In genomic region chr19:12140545-12141404, GRCh38 we compare ENCODE assay signal across 1 cellular context.
TF ChIP-seq lines count a peak whose summit lies in the region.

No MANE protein-coding gene starts in this region.

TF ChIP-seq in HepG2, 621 proteins besides CTCF, POLR2A, EP300 and RAD21 (continued from another document and continues in another):
- TF ChIP-seq TFE3 (CRISPR knock-in tag; IDR thresholded peaks at IDR 0.05): 0 out of 2 replicates have a peak, but pooled peaks have one; percentile 4
- no peak for TF ChIP-seq ZNF724P (CRISPR knock-in tag; IDR thresholded peaks at IDR 0.05; ENCODE audit: borderline replicate concordance)
- TF ChIP-seq BRCA1 (CRISPR knock-in tag; IDR thresholded peaks at IDR 0.05): no peak
- peak; percentile 62; the same call in 1 of the 2 replicates for TF ChIP-seq MIER3 (CRISPR knock-in tag; IDR thresholded peaks at IDR 0.05; ENCODE audit: borderline replicate concordance)
- no peak; the same call in 1 of the 2 replicates for TF ChIP-seq THAP11 (CRISPR knock-in tag; IDR thresholded peaks at IDR 0.05)
- no peak for TF ChIP-seq ZFAT (CRISPR knock-in tag; conservative IDR thresholded peaks at IDR 0.05)
- TF ChIP-seq, protein P1, sequence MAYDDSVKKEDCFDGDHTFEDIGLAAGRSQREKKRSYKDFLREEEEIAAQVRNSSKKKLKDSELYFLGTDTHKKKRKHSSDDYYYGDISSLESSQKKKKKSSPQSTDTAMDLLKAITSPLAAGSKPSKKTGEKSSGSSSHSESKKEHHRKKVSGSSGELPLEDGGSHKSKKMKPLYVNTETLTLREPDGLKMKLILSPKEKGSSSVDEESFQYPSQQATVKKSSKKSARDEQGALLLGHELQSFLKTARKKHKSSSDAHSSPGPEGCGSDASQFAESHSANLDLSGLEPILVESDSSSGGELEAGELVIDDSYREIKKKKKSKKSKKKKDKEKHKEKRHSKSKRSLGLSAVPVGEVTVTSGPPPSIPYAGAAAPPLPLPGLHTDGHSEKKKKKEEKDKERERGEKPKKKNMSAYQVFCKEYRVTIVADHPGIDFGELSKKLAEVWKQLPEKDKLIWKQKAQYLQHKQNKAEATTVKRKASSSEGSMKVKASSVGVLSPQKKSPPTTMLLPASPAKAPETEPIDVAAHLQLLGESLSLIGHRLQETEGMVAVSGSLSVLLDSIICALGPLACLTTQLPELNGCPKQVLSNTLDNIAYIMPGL (CRISPR knock-in tag; IDR thresholded peaks at IDR 0.05; ENCODE audit: borderline replicate concordance in 1 of 2, low read depth in 1 of 2): peak; percentile 59 to 61; a peak in 2 of 4 replicates
- no peak for TF ChIP-seq ZNF432 (CRISPR knock-in tag; IDR thresholded peaks at IDR 0.05; ENCODE audit: borderline replicate concordance)
- no peak for TF ChIP-seq SRSF9 (IDR thresholded peaks at IDR 0.05; ENCODE audit: borderline replicate concordance, insufficient read depth, low read depth, low read length, poor library complexity, severe bottlenecking)
- TF ChIP-seq, protein P2, sequence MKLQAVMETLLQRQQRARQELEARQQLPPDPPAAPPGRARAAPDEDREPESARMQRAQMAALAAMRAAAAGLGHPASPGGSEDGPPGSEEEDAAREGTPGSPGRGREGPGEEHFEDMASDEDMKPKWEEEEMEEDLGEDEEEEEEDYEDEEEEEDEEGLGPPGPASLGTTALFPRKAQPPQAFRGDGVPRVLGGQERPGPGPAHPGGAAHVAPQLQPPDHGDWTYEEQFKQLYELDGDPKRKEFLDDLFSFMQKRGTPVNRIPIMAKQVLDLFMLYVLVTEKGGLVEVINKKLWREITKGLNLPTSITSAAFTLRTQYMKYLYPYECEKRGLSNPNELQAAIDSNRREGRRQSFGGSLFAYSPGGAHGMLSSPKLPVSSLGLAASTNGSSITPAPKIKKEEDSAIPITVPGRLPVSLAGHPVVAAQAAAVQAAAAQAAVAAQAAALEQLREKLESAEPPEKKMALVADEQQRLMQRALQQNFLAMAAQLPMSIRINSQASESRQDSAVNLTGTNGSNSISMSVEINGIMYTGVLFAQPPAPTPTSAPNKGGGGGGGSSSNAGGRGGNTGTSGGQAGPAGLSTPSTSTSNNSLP (IDR thresholded peaks at IDR 0.05; ENCODE audit: low read depth, low read length): 0 out of 2 replicates have a peak, but pooled peaks have one; percentile 35
- TF ChIP-seq BCL6 (CRISPR knock-in tag; IDR thresholded peaks at IDR 0.05): no peak
- TF ChIP-seq ZNF598 (CRISPR knock-in tag; IDR thresholded peaks at IDR 0.05; ENCODE audit: borderline replicate concordance): peak; percentile 58; the same call in 1 of the 2 replicates
- no peak for TF ChIP-seq ZNF556 (CRISPR knock-in tag; IDR thresholded peaks at IDR 0.05; ENCODE audit: borderline replicate concordance)
- no peak for TF ChIP-seq ZNF782 (CRISPR knock-in tag; IDR thresholded peaks at IDR 0.05; ENCODE audit: borderline replicate concordance)
- no peak for TF ChIP-seq MAFF (IDR thresholded peaks at IDR 0.05; ENCODE audit: low read depth, low read length)
- TF ChIP-seq ZNF580 (CRISPR knock-in tag; IDR thresholded peaks at IDR 0.05; ENCODE audit: borderline replicate concordance, low read depth): peak; percentile 36; the same call in 1 of the 2 replicates
- 0 out of 2 replicates have a peak, but pooled peaks have one; percentile 11 for TF ChIP-seq ZNF281 (CRISPR knock-in tag; IDR thresholded peaks at IDR 0.05; ENCODE audit: borderline replicate concordance)
- 0 out of 2 replicates have a peak, but pooled peaks have one; percentile 26 for TF ChIP-seq PHF21A (CRISPR knock-in tag; IDR thresholded peaks at IDR 0.05)
- no peak; the same call in 1 of the 2 replicates for TF ChIP-seq NFIC (IDR thresholded peaks at IDR 0.05; ENCODE audit: low read length)
- TF ChIP-seq, protein P3, sequence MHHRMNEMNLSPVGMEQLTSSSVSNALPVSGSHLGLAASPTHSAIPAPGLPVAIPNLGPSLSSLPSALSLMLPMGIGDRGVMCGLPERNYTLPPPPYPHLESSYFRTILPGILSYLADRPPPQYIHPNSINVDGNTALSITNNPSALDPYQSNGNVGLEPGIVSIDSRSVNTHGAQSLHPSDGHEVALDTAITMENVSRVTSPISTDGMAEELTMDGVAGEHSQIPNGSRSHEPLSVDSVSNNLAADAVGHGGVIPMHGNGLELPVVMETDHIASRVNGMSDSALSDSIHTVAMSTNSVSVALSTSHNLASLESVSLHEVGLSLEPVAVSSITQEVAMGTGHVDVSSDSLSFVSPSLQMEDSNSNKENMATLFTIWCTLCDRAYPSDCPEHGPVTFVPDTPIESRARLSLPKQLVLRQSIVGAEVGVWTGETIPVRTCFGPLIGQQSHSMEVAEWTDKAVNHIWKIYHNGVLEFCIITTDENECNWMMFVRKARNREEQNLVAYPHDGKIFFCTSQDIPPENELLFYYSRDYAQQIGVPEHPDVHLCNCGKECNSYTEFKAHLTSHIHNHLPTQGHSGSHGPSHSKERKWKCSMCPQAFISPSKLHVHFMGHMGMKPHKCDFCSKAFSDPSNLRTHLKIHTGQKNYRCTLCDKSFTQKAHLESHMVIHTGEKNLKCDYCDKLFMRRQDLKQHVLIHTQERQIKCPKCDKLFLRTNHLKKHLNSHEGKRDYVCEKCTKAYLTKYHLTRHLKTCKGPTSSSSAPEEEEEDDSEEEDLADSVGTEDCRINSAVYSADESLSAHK (CRISPR knock-in tag; IDR thresholded peaks at IDR 0.05; ENCODE audit: borderline replicate concordance): no peak
- TF ChIP-seq RFX3 (CRISPR knock-in tag; IDR thresholded peaks at IDR 0.05): no peak
- TF ChIP-seq ZNF18 (CRISPR knock-in tag; IDR thresholded peaks at IDR 0.05; ENCODE audit: insufficient replicate concordance): no peak
- peak; percentile 5; the same call in 1 of the 2 replicates for TF ChIP-seq SIN3A (IDR thresholded peaks at IDR 0.05; ENCODE audit: borderline replicate concordance, low read depth, low read length)
- no peak for TF ChIP-seq CHD4 (IDR thresholded peaks at IDR 0.05; ENCODE audit: borderline replicate concordance, low read length)
- TF ChIP-seq, protein P4, sequence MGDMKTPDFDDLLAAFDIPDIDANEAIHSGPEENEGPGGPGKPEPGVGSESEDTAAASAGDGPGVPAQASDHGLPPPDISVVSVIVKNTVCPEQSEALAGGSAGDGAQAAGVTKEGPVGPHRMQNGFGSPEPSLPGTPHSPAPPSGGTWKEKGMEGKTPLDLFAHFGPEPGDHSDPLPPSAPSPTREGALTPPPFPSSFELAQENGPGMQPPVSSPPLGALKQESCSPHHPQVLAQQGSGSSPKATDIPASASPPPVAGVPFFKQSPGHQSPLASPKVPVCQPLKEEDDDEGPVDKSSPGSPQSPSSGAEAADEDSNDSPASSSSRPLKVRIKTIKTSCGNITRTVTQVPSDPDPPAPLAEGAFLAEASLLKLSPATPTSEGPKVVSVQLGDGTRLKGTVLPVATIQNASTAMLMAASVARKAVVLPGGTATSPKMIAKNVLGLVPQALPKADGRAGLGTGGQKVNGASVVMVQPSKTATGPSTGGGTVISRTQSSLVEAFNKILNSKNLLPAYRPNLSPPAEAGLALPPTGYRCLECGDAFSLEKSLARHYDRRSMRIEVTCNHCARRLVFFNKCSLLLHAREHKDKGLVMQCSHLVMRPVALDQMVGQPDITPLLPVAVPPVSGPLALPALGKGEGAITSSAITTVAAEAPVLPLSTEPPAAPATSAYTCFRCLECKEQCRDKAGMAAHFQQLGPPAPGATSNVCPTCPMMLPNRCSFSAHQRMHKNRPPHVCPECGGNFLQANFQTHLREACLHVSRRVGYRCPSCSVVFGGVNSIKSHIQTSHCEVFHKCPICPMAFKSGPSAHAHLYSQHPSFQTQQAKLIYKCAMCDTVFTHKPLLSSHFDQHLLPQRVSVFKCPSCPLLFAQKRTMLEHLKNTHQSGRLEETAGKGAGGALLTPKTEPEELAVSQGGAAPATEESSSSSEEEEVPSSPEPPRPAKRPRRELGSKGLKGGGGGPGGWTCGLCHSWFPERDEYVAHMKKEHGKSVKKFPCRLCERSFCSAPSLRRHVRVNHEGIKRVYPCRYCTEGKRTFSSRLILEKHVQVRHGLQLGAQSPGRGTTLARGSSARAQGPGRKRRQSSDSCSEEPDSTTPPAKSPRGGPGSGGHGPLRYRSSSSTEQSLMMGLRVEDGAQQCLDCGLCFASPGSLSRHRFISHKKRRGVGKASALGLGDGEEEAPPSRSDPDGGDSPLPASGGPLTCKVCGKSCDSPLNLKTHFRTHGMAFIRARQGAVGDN (CRISPR knock-in tag; IDR thresholded peaks at IDR 0.05): peak; percentile 49
- TF ChIP-seq MTF2 (CRISPR knock-in tag; IDR thresholded peaks at IDR 0.05; ENCODE audit: borderline replicate concordance): no peak
- 0 out of 2 replicates have a peak, but pooled peaks have one; percentile 27 for TF ChIP-seq ZNF501 (CRISPR knock-in tag; IDR thresholded peaks at IDR 0.05)
- no peak for TF ChIP-seq ARID5B (CRISPR knock-in tag; IDR thresholded peaks at IDR 0.05)
- TF ChIP-seq POGZ (CRISPR knock-in tag; IDR thresholded peaks at IDR 0.05): no peak
- no peak for TF ChIP-seq ZNF20 (CRISPR knock-in tag; IDR thresholded peaks at IDR 0.05)
- no peak for TF ChIP-seq ZNF749 (CRISPR knock-in tag; IDR thresholded peaks at IDR 0.05; ENCODE audit: borderline replicate concordance)
- peak; percentile 95 for TF ChIP-seq STAG1 (CRISPR knock-in tag; IDR thresholded peaks at IDR 0.05)
- TF ChIP-seq PHF8 (CRISPR knock-in tag; IDR thresholded peaks at IDR 0.05): peak; percentile 52; the same call in 1 of the 2 replicates
- no peak for TF ChIP-seq ZNF879 (CRISPR knock-in tag; IDR thresholded peaks at IDR 0.05)
